8 cellular contexts compared by ENCODE assay signal in the genomic region with DNA sequence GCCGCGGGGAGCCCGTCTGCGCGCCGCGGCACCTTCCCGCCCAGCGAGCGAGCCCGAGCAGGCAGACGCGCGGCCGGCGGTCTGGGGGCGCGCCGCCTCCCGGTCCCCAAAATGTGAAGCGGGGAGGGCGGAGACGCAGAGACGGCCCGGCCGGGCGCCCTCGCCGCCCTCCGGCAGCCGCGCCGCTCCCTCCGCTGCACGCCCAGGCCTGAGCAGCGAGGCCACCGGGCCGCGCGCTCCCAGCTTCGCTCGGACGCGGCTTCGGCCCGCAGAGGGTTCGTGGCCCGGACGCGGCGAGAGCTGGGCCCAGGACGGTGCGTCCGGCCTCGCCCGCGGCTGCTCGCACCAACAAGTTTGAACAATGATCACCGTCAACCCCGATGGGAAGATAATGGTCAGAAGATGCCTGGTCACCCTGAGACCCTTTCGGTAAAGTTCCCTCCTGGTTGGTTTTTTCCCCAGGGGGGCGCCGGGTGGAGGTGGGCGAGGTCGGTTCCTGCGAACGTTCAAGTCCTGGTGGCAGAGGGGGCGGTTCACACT. TPM values are rescaled to one million over a fixed set of nuclear protein-coding genes. Genes with fewer than 3 reads are reported as not detected.
DNase-seq lines count a peak whose midpoint lies in the region; ATAC-seq and TF ChIP-seq lines count a peak whose summit lies in the region.

No MANE protein-coding gene starts in this region.

- CTCF ChIA-PET in activated CD4-positive, alpha-beta T cell treated with anti-CD3 and anti-CD28 coated beads for 36 hours (lab: Charles Lee), result interaction anchor here (0.6 to 2.9 kb wide), 12 partner anchors 15 to 417 kb away, joined by 3 to 31 read pairs (median 3); no protein-coding TSS in a partner anchor
- CTCF ChIA-PET in WTC11 (lab: Charles Lee), result interaction anchor here (0.9 to 4.4 kb wide), 44 partner anchors 8 to 387 kb away, joined by 3 to 64 read pairs (median 6); no protein-coding TSS in a partner anchor

- H3K36me3 ChIP-seq in hepatocyte (replicated peaks; ENCODE audit: insufficient read depth, low read depth) (no peaks in the 10 kb centered on the region), suprapubic skin (no peaks in the 10 kb centered on the region)

- no peak for DNase-seq in activated CD4-positive, alpha-beta T cell treated with anti-CD3 and anti-CD28 coated beads for 36 hours
- DNase-seq in activated CD4-positive, alpha-beta T cell treated with anti-CD3 and anti-CD28 coated beads, Interleukin-2, amount 50 U/mL, for 1 hour, result no peak
- DNase-seq in WTC11 (ENCODE audit: low spot score) (peak; percentile 35), hepatocyte (ENCODE audit: low spot score) (peak; percentile 22), suprapubic skin (ENCODE audit: low spot score in 2 of 2) (no peak), SKM-1 treated with dmso at 0.1 percent for 144 hours (lab: John Stamatoyannopoulos, UW; ENCODE audit: unreplicated experiment) (no peak), chondrocyte (ENCODE audit: low spot score) (no peak), caudate nucleus (lab: John Stamatoyannopoulos, UW) (no peak)

- H3K4me1 Mint-ChIP-seq in activated CD4-positive, alpha-beta T cell treated with anti-CD3 and anti-CD28 coated beads for 36 hours, result peaks cover 11% of the 10 kb centered on the region
- peaks cover 12% of the 10 kb centered on the region for H3K4me1 Mint-ChIP-seq in WTC11
- peaks cover 26% of the 10 kb centered on the region for H3K4me1 Mint-ChIP-seq in chondrocyte (ENCODE audit: low read depth)

- no peak overlapping the region for H3K4me3 Mint-ChIP-seq in activated CD4-positive, alpha-beta T cell treated with anti-CD3 and anti-CD28 coated beads for 36 hours
- peak overlapping the region; percentile 77 for H3K4me3 Mint-ChIP-seq in WTC11
- H3K4me3 Mint-ChIP-seq in chondrocyte (ENCODE audit: unreplicated experiment), result no peak overlapping the region

- no peaks in the 10 kb centered on the region for H3K79me2 ChIP-seq in hepatocyte

- POLR2A ChIA-PET in activated CD4-positive, alpha-beta T cell treated with anti-CD3 and anti-CD28 coated beads for 36 hours (lab: Charles Lee), result interaction anchor here (0.6 kb wide), 2 partner anchors 188 to 227 kb away, joined by 3 to 4 read pairs; no protein-coding TSS in a partner anchor
- POLR2A ChIA-PET in WTC11 (lab: Charles Lee), result interaction anchor here (1.0 to 1.5 kb wide), 2 partner anchors 100 to 199 kb away, joined by 3 to 8 read pairs; no protein-coding TSS in a partner anchor

- TF ChIP-seq POLR2A in suprapubic skin (IDR thresholded peaks at IDR 0.05), result no peak

- no peaks in the 10 kb centered on the region for H4K20me1 ChIP-seq in hepatocyte (ENCODE audit: insufficient read depth, poor library complexity, severe bottlenecking)

- no peak overlapping the region for H2AFZ ChIP-seq in hepatocyte

- H3K9me3 Mint-ChIP-seq in activated CD4-positive, alpha-beta T cell treated with anti-CD3 and anti-CD28 coated beads for 36 hours (ENCODE audit: low read depth), result no peaks in the 10 kb centered on the region
- H3K9me3 Mint-ChIP-seq in WTC11 (no peaks in the 10 kb centered on the region), chondrocyte (ENCODE audit: low read depth) (no peaks in the 10 kb centered on the region)

- H3K4me1 ChIP-seq in hepatocyte (ENCODE audit: insufficient read depth) (peaks cover 5% of the 10 kb centered on the region), suprapubic skin (peaks cover 18% of the 10 kb centered on the region)

- TF ChIP-seq EP300 in suprapubic skin (IDR thresholded peaks at IDR 0.05), result no peak

- 3% methylated on average over 38 of the region's 68 CpGs for WGBS in hepatocyte (ENCODE audit: low lambda C conversion rate, missing lambda C conversion rate)
- WGBS in suprapubic skin, result 9% methylated on average over 10 of the region's 68 CpGs

- H3K27ac ChIP-seq in hepatocyte, result no peak overlapping the region
- H3K27ac ChIP-seq in suprapubic skin, result no peak overlapping the region
- H3K27ac ChIP-seq in caudate nucleus (ENCODE audit: low read depth, low read length), result no peak overlapping the region

- peak overlapping the region; percentile 80 for H3K4me2 ChIP-seq in hepatocyte

- H3K9me3 ChIP-seq in hepatocyte (ENCODE audit: low read depth), result no peaks in the 10 kb centered on the region
- H3K9me3 ChIP-seq in suprapubic skin, result no peaks in the 10 kb centered on the region

- intact Hi-C loops in activated CD4-positive, alpha-beta T cell treated with anti-CD3 and anti-CD28 coated beads for 36 hours (cut with DNase I, micrococcal nuclease), result loop anchor here (1.0 to 10.0 kb wide), 4 partner anchors 188 to 379 kb away; no protein-coding TSS in a partner anchor

- peak; percentile 31 for ATAC-seq in activated CD4-positive, alpha-beta T cell treated with anti-CD3 and anti-CD28 coated beads for 36 hours
- ATAC-seq in WTC11, result peak; percentile 9

- H3K27me3 ChIP-seq in hepatocyte (peaks cover 35% of the 10 kb centered on the region), suprapubic skin (peaks cover 63% of the 10 kb centered on the region)

- no peak overlapping the region for H3K27ac Mint-ChIP-seq in activated CD4-positive, alpha-beta T cell treated with anti-CD3 and anti-CD28 coated beads for 36 hours
- H3K27ac Mint-ChIP-seq in WTC11 (no peak overlapping the region), chondrocyte (ENCODE audit: unreplicated experiment) (no peak overlapping the region)

- peaks cover 23% of the 10 kb centered on the region for H3K27me3 Mint-ChIP-seq in activated CD4-positive, alpha-beta T cell treated with anti-CD3 and anti-CD28 coated beads for 36 hours
- H3K27me3 Mint-ChIP-seq in WTC11 (ENCODE audit: low read depth), result peaks cover 29% of the 10 kb centered on the region
- peaks cover 8% of the 10 kb centered on the region for H3K27me3 Mint-ChIP-seq in chondrocyte (ENCODE audit: low read depth)

- H3K4me3 ChIP-seq in hepatocyte, result no peak overlapping the region
- H3K4me3 ChIP-seq in suprapubic skin, result peak overlapping the region; percentile 48

- no peaks in the 10 kb centered on the region for H3K9me2 ChIP-seq in hepatocyte (replicated peaks; ENCODE audit: insufficient read depth)

- TF ChIP-seq CTCF in WTC11 (IDR thresholded peaks at IDR 0.05) (no peak), hepatocyte (IDR thresholded peaks at IDR 0.05; ENCODE audit: poor library complexity) (no peak), suprapubic skin (IDR thresholded peaks at IDR 0.05) (no peak), chondrocyte (IDR thresholded peaks at IDR 0.05) (no peak)

- H3K36me3 Mint-ChIP-seq in activated CD4-positive, alpha-beta T cell treated with anti-CD3 and anti-CD28 coated beads for 36 hours (ENCODE audit: low read depth), result no peaks in the 10 kb centered on the region
- H3K36me3 Mint-ChIP-seq in WTC11 (no peaks in the 10 kb centered on the region), chondrocyte (ENCODE audit: low read depth) (no peaks in the 10 kb centered on the region)

TF ChIP-seq in WTC11, 78 proteins besides CTCF, POLR2A, EP300 and RAD21 (continues in another document):
- TF ChIP-seq ZBTB21 (CRISPR knock-in tag; IDR thresholded peaks at IDR 0.05; ENCODE audit: borderline replicate concordance) (no peak), ZNF219 (CRISPR knock-in tag; IDR thresholded peaks at IDR 0.05; ENCODE audit: borderline replicate concordance) (no peak), ZNF671 (CRISPR knock-in tag; IDR thresholded peaks at IDR 0.05) (no peak), PREB (CRISPR knock-in tag; IDR thresholded peaks at IDR 0.05; ENCODE audit: borderline replicate concordance) (no peak), AR (CRISPR knock-in tag; IDR thresholded peaks at IDR 0.05) (no peak), OVOL2 (CRISPR knock-in tag; IDR thresholded peaks at IDR 0.05; ENCODE audit: borderline replicate concordance) (no peak)
- TF ChIP-seq, protein P1, sequence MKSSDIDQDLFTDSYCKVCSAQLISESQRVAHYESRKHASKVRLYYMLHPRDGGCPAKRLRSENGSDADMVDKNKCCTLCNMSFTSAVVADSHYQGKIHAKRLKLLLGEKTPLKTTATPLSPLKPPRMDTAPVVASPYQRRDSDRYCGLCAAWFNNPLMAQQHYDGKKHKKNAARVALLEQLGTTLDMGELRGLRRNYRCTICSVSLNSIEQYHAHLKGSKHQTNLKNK (CRISPR knock-in tag; IDR thresholded peaks at IDR 0.05), result no peak

RNA-seq across cellular contexts. Expression of gene MGAT5B, which starts 0.5 kb away (rescaled TPM):
- not detected for total RNA-seq in activated CD4-positive, alpha-beta T cell treated with anti-CD3 and anti-CD28 coated beads for 36 hours
- total RNA-seq in WTC11 (2021) (11.5 to 12.0 TPM (median 11.6 TPM) in 3 replicates), hepatocyte (0.60 and 1.1 TPM in 2 replicates), suprapubic skin (under 1 TPM in 3 of 4 donors, not detected in 1; 0.26 to 0.72 (median 0.30) TPM), chondrocyte (0.20 to 0.33 TPM (median 0.31 TPM) in 3 replicates)
- 0.89 TPM in 1 of 2 replicates, not detected in the other for polyA plus RNA-seq in hepatocyte

Comparison
In these comparisons a context has a peak if more than half of its experiments do, and no peak if none do; other contexts are left out.
1. DNase-seq: peak in WTC11 (single experiment) and hepatocyte (single experiment); none in activated CD4-positive, alpha-beta T cell treated with anti-CD3 and anti-CD28 coated beads for 36 hours (single experiment), activated CD4-positive, alpha-beta T cell treated with anti-CD3 and anti-CD28 coated beads, Interleukin-2, amount 50 U/mL, for 1 hour (single experiment), suprapubic skin (0 of 2), SKM-1 treated with dmso at 0.1 percent for 144 hours (single experiment), chondrocyte (single experiment) and caudate nucleus (0 of 61).